Comparison of ENCODE assay signal across 8 cellular contexts in the genomic region with DNA sequence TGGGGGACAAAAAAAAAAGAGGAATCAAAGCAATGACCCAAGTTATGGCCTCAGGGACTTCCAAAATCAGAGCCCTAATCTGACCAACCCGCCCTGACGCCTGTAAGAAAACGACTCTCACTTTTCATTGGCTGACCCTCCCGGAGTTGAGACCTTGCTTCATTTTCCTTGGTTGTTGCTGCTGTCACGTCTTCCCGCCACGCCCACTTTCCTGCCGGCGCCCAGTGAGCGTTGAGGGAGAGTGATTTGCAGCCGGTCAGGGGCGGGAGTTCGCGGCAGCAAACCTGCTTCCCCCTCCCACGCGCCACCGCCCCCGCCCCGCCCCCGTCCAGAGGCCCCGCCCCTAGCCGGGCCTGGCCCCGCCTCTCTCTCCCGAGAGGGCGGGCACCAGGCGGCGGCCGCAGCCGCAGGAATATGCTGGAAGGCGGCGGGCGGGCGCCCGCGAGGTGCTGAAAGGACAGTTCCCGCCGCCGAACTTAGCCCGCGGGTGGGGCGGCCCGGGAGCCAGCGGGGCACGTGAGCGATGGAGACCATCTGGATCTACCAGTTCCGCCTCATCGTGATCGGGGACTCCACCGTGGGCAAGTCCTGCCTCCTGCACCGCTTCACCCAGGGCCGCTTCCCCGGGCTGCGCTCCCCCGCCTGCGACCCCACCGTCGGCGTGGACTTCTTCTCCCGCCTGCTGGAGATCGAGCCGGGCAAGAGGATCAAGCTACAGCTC.
DNase-seq lines count a peak whose midpoint lies in the region; ATAC-seq and TF ChIP-seq lines count a peak whose summit lies in the region.

A gene with protein sequence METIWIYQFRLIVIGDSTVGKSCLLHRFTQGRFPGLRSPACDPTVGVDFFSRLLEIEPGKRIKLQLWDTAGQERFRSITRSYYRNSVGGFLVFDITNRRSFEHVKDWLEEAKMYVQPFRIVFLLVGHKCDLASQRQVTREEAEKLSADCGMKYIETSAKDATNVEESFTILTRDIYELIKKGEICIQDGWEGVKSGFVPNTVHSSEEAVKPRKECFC (plus strand): TSS at position 403 of the 721 bp plus-strand sequence. CDS start 121 bp downstream, at position 524.

- in situ Hi-C loops in GM13976 (cut with MboI; ENCODE audit: low sequenced_read_pairs, unreplicated experiment) (no loop called here), astrocyte of the cerebellum (cut with HindIII; ENCODE audit: low sequenced_read_pairs) (no loop called here)

- H3K27ac ChIP-seq in rectal smooth muscle tissue (ENCODE audit: low read depth, low read length): no peak within 1 kb of the TSS

- TF ChIP-seq CTCF in GM13976 (IDR thresholded peaks at IDR 0.05; ENCODE audit: borderline replicate concordance, control extremely low read depth, extremely low read depth, insufficient read depth, missing control alignments) (no peak), astrocyte of the cerebellum (IDR thresholded peaks at IDR 0.05; ENCODE audit: low read depth, low read length, missing control alignments) (no peak)

- no peaks in the 10 kb centered on the region for H3K4me1 ChIP-seq in rectal smooth muscle tissue (ENCODE audit: control insufficient read depth, insufficient read depth, low read length)

- H3K4me3 ChIP-seq in astrocyte of the cerebellum (ENCODE audit: low read depth, low read length): peak within 1 kb of the TSS; percentile 44
- H3K4me3 ChIP-seq in rectal smooth muscle tissue (ENCODE audit: low read length): peak within 1 kb of the TSS; percentile 52

- peaks cover 4% of the 10 kb centered on the region for H3K27me3 ChIP-seq in rectal smooth muscle tissue (ENCODE audit: control insufficient read depth, insufficient read depth, low read length)

- DNase-seq in GM13976 (ENCODE audit: low spot score) (peak; percentile 99), NCI-H1694 (lab: John Stamatoyannopoulos, UW) (peak; percentile 56), T-helper 2 cell (peak; percentile 24 to 90 (median 40)), astrocyte of the cerebellum (ENCODE audit: low read depth) (peak; percentile 84), hippocampal formation (lab: John Stamatoyannopoulos, UW) (peak; percentile 88 to 90), RKO (ENCODE audit: low spot score) (no peak)

- peak; percentile 92 for ATAC-seq in HG02870 (IDR thresholded peaks at IDR 0.05; ENCODE audit: unreplicated experiment)

- no peak within 1 kb of the TSS for H3K9ac ChIP-seq in rectal smooth muscle tissue (ENCODE audit: low read length)

- H3K36me3 ChIP-seq in rectal smooth muscle tissue (ENCODE audit: control insufficient read depth, insufficient read depth, low read length): no peaks in the 10 kb centered on the region
